ENCODE assay signal across 19 cellular contexts in the genomic region with DNA sequence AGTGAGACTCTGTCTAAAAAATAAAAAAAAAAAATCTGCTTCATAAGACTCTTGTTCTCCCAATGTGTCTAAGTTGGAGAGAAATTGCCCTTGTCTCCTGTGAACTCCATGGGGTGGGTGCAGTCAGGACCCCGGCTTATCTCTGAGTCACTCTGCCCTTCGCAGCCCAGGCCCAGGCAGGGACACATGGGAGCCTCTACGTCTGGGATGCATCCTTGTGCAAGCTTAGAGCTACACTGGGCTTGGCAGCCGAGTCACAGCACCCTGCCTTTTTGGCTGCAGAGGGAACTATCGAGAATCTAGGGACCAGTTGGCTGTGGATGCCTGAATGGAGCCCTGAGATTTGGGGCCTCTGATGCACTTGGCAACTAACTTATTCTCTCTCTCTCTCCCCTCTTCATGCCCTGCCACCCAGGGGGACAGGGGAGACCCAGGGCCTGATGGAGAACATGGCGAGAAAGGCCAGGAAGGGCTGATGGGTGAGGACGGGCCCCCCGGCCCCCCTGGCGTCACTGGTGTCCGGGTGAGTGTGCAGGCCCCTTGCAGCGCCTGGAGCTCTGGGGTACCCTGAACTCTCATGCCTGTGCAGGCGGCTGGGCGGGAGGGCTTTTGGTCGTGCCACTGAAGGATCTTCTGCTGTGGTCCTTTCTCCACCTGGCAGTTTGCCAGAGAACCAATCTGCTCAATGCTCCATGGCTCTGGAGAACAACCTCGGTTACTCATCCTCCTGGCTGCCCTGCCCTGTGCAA. TPM values are rescaled to one million over a fixed set of nuclear protein-coding genes. Genes with fewer than 3 reads are reported as not detected.
DNase-seq lines count a peak whose midpoint lies in the region; ATAC-seq, FAIRE-seq and TF ChIP-seq lines count a peak whose summit lies in the region.
"Had no signal": no experiment of that assay in that cellular context is flagged by ENCODE, and none has a peak within 500 bp of the region (broad histone marks: within the 10 kb centered on the region; RNA-seq: fewer than 3 reads in every experiment).

No MANE protein-coding gene starts in this region.

- H3K27me3 Mint-ChIP-seq in astrocyte (ENCODE audit: low read depth, unreplicated experiment) (no peaks in the 10 kb centered on the region), T-helper 17 cell (peaks cover 22% of the 10 kb centered on the region)

- H2AFZ ChIP-seq in astrocyte (ENCODE audit: low read depth, low read length), result no peak overlapping the region

- H3K79me2 ChIP-seq in astrocyte (ENCODE audit: insufficient read depth, low read length), result no peaks in the 10 kb centered on the region

- no peak overlapping the region for H3K27ac ChIP-seq in left ventricle myocardium inferior (replicated peaks)
- H3K27ac ChIP-seq in heart right ventricle, result no peak overlapping the region
- no peak overlapping the region for H3K27ac ChIP-seq in astrocyte (ENCODE audit: low read depth, low read length)
- H3K27ac ChIP-seq: BLaER1, psoas muscle had no signal

- H3K36me3 ChIP-seq in left ventricle myocardium inferior (no peaks in the 10 kb centered on the region), heart right ventricle (peaks cover 0 to 5% (median 0%) of the 10 kb centered on the region in 9 donors), astrocyte (ENCODE audit: insufficient read depth, low read length) (peaks cover 6% of the 10 kb centered on the region)

- FAIRE-seq in astrocyte (lab: Jason Lieb, UNC), result no peak
- FAIRE-seq: colon, GM12892 had no signal

- 91 to 92% methylated on average over 15 of the region's 15 CpGs for WGBS in heart right ventricle, 2 donors

- H4K20me1 ChIP-seq in astrocyte (ENCODE audit: insufficient read depth, low read length), result no peaks in the 10 kb centered on the region
- H4K20me1 ChIP-seq: BLaER1 had no signal

- H3K9me3 Mint-ChIP-seq in astrocyte (ENCODE audit: unreplicated experiment), result no peaks in the 10 kb centered on the region
- H3K9me3 Mint-ChIP-seq: activated B cell treated with CpG ODN at 0.5 μM for 24 hours had no signal

- no peak for ATAC-seq in heart right ventricle
- no peak for ATAC-seq in T-helper 17 cell
- ATAC-seq in GM21786 (IDR thresholded peaks at IDR 0.05; ENCODE audit: unreplicated experiment), result no peak
- ATAC-seq: mucosa of descending colon; psoas muscle; stimulated activated memory B cell treated with anti-CD40 and anti-IgM and Interleukin-4, amounts not matched to agents 10 μg/mL and 1 μg/mL and 100 μg/mL, for 72 hours had no signal

- no peak overlapping the region for H3K4me3 Mint-ChIP-seq in astrocyte (ENCODE audit: unreplicated experiment)
- no peak overlapping the region for H3K4me3 Mint-ChIP-seq in T-helper 17 cell
- H3K4me3 Mint-ChIP-seq: activated B cell treated with CpG ODN at 0.5 μM for 24 hours; stimulated activated memory B cell treated with anti-CD40 and anti-IgM and Interleukin-4, amounts not matched to agents 10 μg/mL and 1 μg/mL and 100 μg/mL, for 72 hours had no signal

- H3K4me3 ChIP-seq in left ventricle myocardium inferior (no peak overlapping the region), heart right ventricle (no peak overlapping the region), astrocyte (ENCODE audit: insufficient read depth, low read depth, low read length) (no peak overlapping the region)
- H3K4me3 ChIP-seq: BLaER1, mucosa of descending colon, psoas muscle had no signal

- H3K36me3 Mint-ChIP-seq in astrocyte (ENCODE audit: low read depth, unreplicated experiment), result peaks cover 13% of the 10 kb centered on the region
- H3K36me3 Mint-ChIP-seq in T-helper 17 cell (ENCODE audit: low read depth), result no peaks in the 10 kb centered on the region
- H3K36me3 Mint-ChIP-seq: stimulated activated memory B cell treated with anti-CD40 and anti-IgM and Interleukin-4, amounts not matched to agents 10 μg/mL and 1 μg/mL and 100 μg/mL, for 72 hours had no signal

- H3K4me1 ChIP-seq in left ventricle myocardium inferior (no peaks in the 10 kb centered on the region), heart right ventricle (peaks cover 0 to 3% (median 0%) of the 10 kb centered on the region in 9 donors), astrocyte (ENCODE audit: insufficient read depth, low read length) (peaks cover 37% of the 10 kb centered on the region)

- intact Hi-C loops in left ventricle myocardium inferior (cut with micrococcal nuclease), result loop anchor here (10.0 kb wide), 1 partner anchor 121 kb away; the partner anchor contains the start of gene COL27A1
- intact Hi-C loops in heart right ventricle (cut with DNase I), result loop anchor here in 3 of 10 donors (5.0 to 10.0 kb wide), 3 partner anchors 121 to 171 kb away; partner anchors contain the start of gene COL27A1 (in 1 of the 3)

- H3K4me2 ChIP-seq in astrocyte (ENCODE audit: low read length), result no peak overlapping the region
- H3K4me2 ChIP-seq: BLaER1 had no signal

- H3K9ac ChIP-seq in astrocyte (ENCODE audit: low read length), result no peak overlapping the region
- H3K9ac ChIP-seq: BLaER1 had no signal

- DNase-seq in left ventricle myocardium inferior, result peak; percentile 11
- DNase-seq in heart right ventricle, result no peak
- no peak for DNase-seq in astrocyte (ENCODE audit: low read depth)
- peak; percentile 54 for DNase-seq in kidney tubule cell (ENCODE audit: low spot score)
- DNase-seq in NCI-H2227 (lab: John Stamatoyannopoulos, UW; ENCODE audit: unreplicated experiment), result no peak
- no peak for DNase-seq in T-helper 17 cell
- no peak for DNase-seq in T-helper 2 cell
- DNase-seq: activated B cell treated with CpG ODN at 0.5 μM for 24 hours; activated CD8-positive, alpha-beta memory T cell treated with anti-CD3 and anti-CD28 coated beads, Interleukin-2, amount 50 U/mL, for 48 hours; Karpas-422; NCI-H187 treated with DMSO at 0.1 percent for 48 hours; stimulated activated CD4-positive, alpha-beta T cell treated with anti-CD3 and anti-CD28 coated beads, Interleukin-4, amount 100 ng/mL, for 24 hours had no signal

- TF ChIP-seq CTCF in left ventricle myocardium inferior (IDR thresholded peaks at IDR 0.05; ENCODE audit: borderline replicate concordance) (no peak), heart right ventricle (IDR thresholded peaks at IDR 0.05) (no peak), astrocyte (IDR thresholded peaks at IDR 0.05; ENCODE audit: insufficient read depth, low read depth, low read length) (no peak)

- H3K27ac Mint-ChIP-seq in astrocyte (ENCODE audit: unreplicated experiment) (peak overlapping the region; percentile 95), T-helper 17 cell (no peak overlapping the region)
- H3K27ac Mint-ChIP-seq: activated B cell treated with CpG ODN at 0.5 μM for 24 hours; stimulated activated memory B cell treated with anti-CD40 and anti-IgM and Interleukin-4, amounts not matched to agents 10 μg/mL and 1 μg/mL and 100 μg/mL, for 72 hours had no signal

- H3K27me3 ChIP-seq in left ventricle myocardium inferior (ENCODE audit: low read depth) (no peaks in the 10 kb centered on the region), heart right ventricle (no peaks in the 10 kb centered on the region), astrocyte (ENCODE audit: insufficient read depth, low read length) (no peaks in the 10 kb centered on the region)
- H3K27me3 ChIP-seq: BLaER1 had no signal

- H3K9me3 ChIP-seq in left ventricle myocardium inferior (replicated peaks), result no peaks in the 10 kb centered on the region
- H3K9me3 ChIP-seq in heart right ventricle, result no peaks in the 10 kb centered on the region
- H3K9me3 ChIP-seq in astrocyte (ENCODE audit: insufficient read depth, low read depth, low read length), result no peaks in the 10 kb centered on the region
- H3K9me3 ChIP-seq in T-helper 17 cell (ENCODE audit: control insufficient read depth, low read length, poor library complexity, severe bottlenecking), result no peaks in the 10 kb centered on the region
- H3K9me3 ChIP-seq: BLaER1, mucosa of descending colon, psoas muscle had no signal

- peaks cover 32% of the 10 kb centered on the region for H3K4me1 Mint-ChIP-seq in astrocyte (ENCODE audit: low read depth, unreplicated experiment)
- peaks cover 4% of the 10 kb centered on the region for H3K4me1 Mint-ChIP-seq in T-helper 17 cell
- H3K4me1 Mint-ChIP-seq: activated B cell treated with CpG ODN at 0.5 μM for 24 hours; stimulated activated memory B cell treated with anti-CD40 and anti-IgM and Interleukin-4, amounts not matched to agents 10 μg/mL and 1 μg/mL and 100 μg/mL, for 72 hours had no signal

RNA-seq across cellular contexts. Expression of gene ORM1, which starts 47.5 kb away (rescaled TPM):
- not detected for total RNA-seq in left ventricle myocardium inferior
- under 1 TPM in 3 of 10 donors, not detected in 7; 0.37 to 0.70 (median 0.55) TPM for total RNA-seq in heart right ventricle
- under 1 TPM; 0.13 to 0.59 TPM for polyA plus RNA-seq in heart right ventricle
- not detected in 2 replicates for total RNA-seq in astrocyte
- not detected for total RNA-seq in T-helper 17 cell
- total RNA-seq: activated B cell treated with CpG ODN at 0.5 μM for 24 hours had no signal

RNA-seq across cellular contexts. Expression of gene ORM2, which starts 54.2 kb away (rescaled TPM):
- total RNA-seq in left ventricle myocardium inferior (not detected), heart right ventricle (not detected), astrocyte (not detected in 2 replicates), T-helper 17 cell (not detected)
- polyA plus RNA-seq in heart right ventricle, result under 1 TPM in 1 of 2 donors, not detected in 1; 0.44 TPM
- total RNA-seq: activated B cell treated with CpG ODN at 0.5 μM for 24 hours, psoas muscle had no signal

Comparison
In these comparisons a context has a peak if more than half of its experiments do, and no peak if none do; other contexts are left out.
1. DNase-seq: peak in left ventricle myocardium inferior (single experiment) and kidney tubule cell (single experiment); none in heart right ventricle (0 of 2), astrocyte (single experiment), NCI-H2227 (single experiment), T-helper 17 cell (0 of 3) and T-helper 2 cell (0 of 5).